Comparison of ENCODE assay signal across 20 cellular contexts in the genomic region with DNA sequence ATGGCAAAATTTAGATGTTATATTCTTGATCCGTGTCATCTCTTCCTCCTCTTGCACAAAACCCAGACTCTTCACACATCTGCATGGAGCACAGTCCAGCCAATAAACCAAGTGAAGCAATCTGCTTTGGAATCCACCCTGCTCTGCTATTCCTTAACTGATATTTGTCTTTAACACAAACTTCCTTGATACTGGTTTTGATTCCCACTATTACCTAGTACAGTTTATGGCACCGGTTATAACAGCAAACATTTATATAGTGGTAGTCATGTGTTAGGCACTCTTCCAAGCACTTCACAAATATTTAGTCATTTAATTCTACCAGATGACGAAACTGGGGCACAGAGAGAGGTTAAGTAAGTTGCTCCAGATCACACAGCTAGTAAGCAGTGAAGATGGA. TPM values are rescaled to one million over a fixed set of nuclear protein-coding genes. Genes with fewer than 3 reads are reported as not detected.
A peak's percentile ranks its signal among the peaks of the same experiment; 100 is the strongest.
DNase-seq lines count a peak whose midpoint lies in the region; ATAC-seq and TF ChIP-seq lines count a peak whose summit lies in the region.
"Had no signal": no experiment of that assay in that cellular context is flagged by ENCODE, and none has a peak within 500 bp of the region (broad histone marks: within the 10 kb centered on the region; RNA-seq: fewer than 3 reads in every experiment).

No MANE protein-coding gene starts in this region.

- H3K9ac ChIP-seq in IMR-90 (ENCODE audit: low read depth, low read length), result no peak overlapping the region

- no peak overlapping the region for H3K4ac ChIP-seq in IMR-90 (ENCODE audit: low read depth, low read length)

- H3K4me3 ChIP-seq in BJ (ENCODE audit: low read depth, low read length) (no peak overlapping the region), IMR-90 (ENCODE audit: insufficient read depth, low read depth, low read length) (no peak overlapping the region), mucosa of descending colon (no peak overlapping the region)
- H3K4me3 ChIP-seq: lung, thoracic aorta had no signal

- intact Hi-C loops in IMR-90 (cut with micrococcal nuclease), result no loop called here
- intact Hi-C loops in mucosa of descending colon (cut with DNase I, micrococcal nuclease), result loop anchor here in 1 of 2 donors (10.0 kb wide), 1 partner anchor 47 kb away; a partner anchor contains a TSS

- in situ Hi-C loops in IMR-90 (cut with MboI; ENCODE audit: low sequenced_read_pairs), result no loop called here

- BruUV-seq in IMR-90 (replicated peaks; lab: Mats Ljungman, UMichigan), result no TSS peak

- no peak overlapping the region for H2BK15ac ChIP-seq in IMR-90 (ENCODE audit: low read depth, low read length)

- no peak overlapping the region for H3K14ac ChIP-seq in IMR-90 (replicated peaks; ENCODE audit: low read depth, low read length)

- no peak overlapping the region for H2AK5ac ChIP-seq in IMR-90 (ENCODE audit: low read depth, low read length)

- H3K36me3 ChIP-seq in BJ (ENCODE audit: control insufficient read depth, insufficient read depth, low read length) (no peaks in the 10 kb centered on the region), IMR-90 (ENCODE audit: control insufficient read depth, insufficient read depth, low read length) (no peaks in the 10 kb centered on the region), mucosa of descending colon (ENCODE audit: low read depth) (no peaks in the 10 kb centered on the region)
- H3K36me3 ChIP-seq: thoracic aorta had no signal

- H3K27ac ChIP-seq in IMR-90 (ENCODE audit: insufficient read depth, low read length) (no peak overlapping the region), epithelial cell of prostate (peak overlapping the region; percentile 38)
- H3K27ac ChIP-seq: C4-2B, thoracic aorta had no signal

- dilution Hi-C loops in IMR-90 (cut with HindIII; ENCODE audit: low sequenced_read_pairs, unreplicated experiment), result no loop called here

- no peak for TF ChIP-seq CTCF in BJ (IDR thresholded peaks at IDR 0.05; ENCODE audit: insufficient read depth, low read depth, low read length)
- no peak for TF ChIP-seq CTCF in IMR-90 (conservative IDR thresholded peaks at IDR 0.05; ENCODE audit: low read depth, low read length)
- no peak for TF ChIP-seq CTCF in mucosa of descending colon (IDR thresholded peaks at IDR 0.05)

- peak; percentile 70 for DNase-seq in BJ (ENCODE audit: low read depth)
- peak; percentile 47 for DNase-seq in IMR-90
- DNase-seq in epithelial cell of prostate (ENCODE audit: low read depth, low spot score), result peak; percentile 57
- peak in 1 of 3 donors; percentile 56 for DNase-seq in mucosa of descending colon
- DNase-seq in activated naive CD4-positive, alpha-beta T cell treated with Interleukin-2 at 50 U/mL for 16 hours, result no peak
- no peak for DNase-seq in OCI-M2 (lab: John Stamatoyannopoulos, UW; ENCODE audit: unreplicated experiment)
- no peak for DNase-seq in retina
- DNase-seq: activated CD4-positive, CD25-positive, alpha-beta regulatory T cell; DMS 273 treated with DMSO at 0.1 percent for 48 hours; H9; Kasumi-1; naive B cell; NCI-H146; NCI-H446; posterior cingulate gyrus; SHP77 had no signal

- no peak overlapping the region for H3K4me2 ChIP-seq in IMR-90 (ENCODE audit: low read depth, low read length)

- no peak overlapping the region for H4K5ac ChIP-seq in IMR-90 (ENCODE audit: low read depth, low read length)

- H3K4me1 ChIP-seq in IMR-90 (ENCODE audit: control insufficient read depth, insufficient read depth, low read length) (no peaks in the 10 kb centered on the region), mucosa of descending colon (ENCODE audit: low read depth) (peaks cover 20% of the 10 kb centered on the region)

- no peak overlapping the region for H2AFZ ChIP-seq in IMR-90 (replicated peaks; ENCODE audit: low read length, poor library complexity)

- H4K91ac ChIP-seq in IMR-90 (ENCODE audit: insufficient read depth, low read depth, low read length), result no peak overlapping the region

- POLR2A ChIA-PET in BJ (lab: Charles Lee), result no interaction called here
- POLR2A ChIA-PET in IMR-90 (lab: Charles Lee; ENCODE audit: unreplicated experiment), result no interaction called here

- H2BK5ac ChIP-seq in IMR-90 (ENCODE audit: low read depth, low read length, poor library complexity, severe bottlenecking), result no peak overlapping the region

- H3K9me1 ChIP-seq in IMR-90 (ENCODE audit: insufficient read depth, low read length), result no peaks in the 10 kb centered on the region

- TF ChIP-seq POLR2A in IMR-90 (IDR thresholded peaks at IDR 0.05; ENCODE audit: low read depth, low read length), result no peak

- no peak overlapping the region for H3K18ac ChIP-seq in IMR-90 (ENCODE audit: low read depth, low read length)

- no peak overlapping the region for H2BK120ac ChIP-seq in IMR-90 (ENCODE audit: low read depth, low read length)

- CTCF ChIA-PET in BJ (lab: Yijun Ruan, JAX), result interaction anchor here (1.5 kb wide), 1 partner anchor 13 kb away, joined by 4 read pairs; no protein-coding TSS in a partner anchor
- CTCF ChIA-PET in IMR-90 (lab: Yijun Ruan, JAX), result no interaction called here

- no peaks in the 10 kb centered on the region for H4K20me1 ChIP-seq in IMR-90 (ENCODE audit: insufficient read depth, low read length)

- TF ChIP-seq RAD21 in IMR-90 (IDR thresholded peaks at IDR 0.05; ENCODE audit: low read length), result no peak

- no peak overlapping the region for H4K8ac ChIP-seq in IMR-90 (ENCODE audit: low read depth in 2 of 2, low read length in 2 of 2)

- no peak overlapping the region for H2BK20ac ChIP-seq in IMR-90 (ENCODE audit: low read depth, low read length)

- H2AK9ac ChIP-seq in IMR-90 (replicated peaks; ENCODE audit: low read depth, low read length, poor library complexity), result no peak overlapping the region

- WGBS in IMR-90 (ENCODE audit: extremely low coverage in 2 of 2, insufficient read length in 1 of 2), 2 experiments, result no CpG with 5 or more reads among the region's 3 CpGs

- peak; percentile 66 for ATAC-seq in IMR-90 (ENCODE audit: low read depth)
- ATAC-seq in mucosa of descending colon, result peak; percentile 99
- no peak for ATAC-seq in GM21381 (IDR thresholded peaks at IDR 0.05; ENCODE audit: unreplicated experiment)

- H3K56ac ChIP-seq in IMR-90 (ENCODE audit: extremely low read depth, insufficient read depth, low read length), result no peak overlapping the region

- H3K9me3 ChIP-seq in IMR-90 (ENCODE audit: control insufficient read depth, insufficient read depth, low read length) (peaks cover 3% of the 10 kb centered on the region), mucosa of descending colon (no peaks in the 10 kb centered on the region)
- H3K9me3 ChIP-seq: thoracic aorta had no signal

- H3K79me1 ChIP-seq in IMR-90 (ENCODE audit: low read depth in 1 of 2, low read length in 2 of 2), result no peaks in the 10 kb centered on the region

- H3K27me3 ChIP-seq in BJ (ENCODE audit: control insufficient read depth, insufficient read depth, low read length) (no peaks in the 10 kb centered on the region), IMR-90 (ENCODE audit: control insufficient read depth, insufficient read depth, low read length) (peaks cover 4% of the 10 kb centered on the region)

- H3K23ac ChIP-seq in IMR-90 (ENCODE audit: low read depth, low read length), result no peak overlapping the region

TF ChIP-seq in IMR-90, 13 proteins besides CTCF, POLR2A, EP300 and RAD21:
- TF ChIP-seq BHLHE40 (IDR thresholded peaks at IDR 0.05; ENCODE audit: low read depth, low read length) (no peak), RCOR1 (IDR thresholded peaks at IDR 0.05; ENCODE audit: insufficient replicate concordance, low read length) (no peak), FOS (IDR thresholded peaks at IDR 0.05; ENCODE audit: low read depth, low read length) (no peak), CEBPB (IDR thresholded peaks at IDR 0.05; ENCODE audit: low read depth, low read length) (no peak), CHD1 (IDR thresholded peaks at IDR 0.05; ENCODE audit: low read depth, low read length) (no peak), MXI1 (IDR thresholded peaks at IDR 0.05; ENCODE audit: borderline replicate concordance, low read depth, low read length) (no peak), MAFK (IDR thresholded peaks at IDR 0.05; ENCODE audit: low read depth, low read length) (no peak), SMC3 (IDR thresholded peaks at IDR 0.05; ENCODE audit: low read depth, low read length) (no peak), NFE2L2 (IDR thresholded peaks at IDR 0.05; ENCODE audit: low read depth, low read length) (no peak), MAZ (IDR thresholded peaks at IDR 0.05; ENCODE audit: borderline replicate concordance, low read depth, low read length) (no peak)

RNA-seq across cellular contexts. Expression of a gene that starts 12.5 kb away (rescaled TPM):
- polyA plus RNA-seq in BJ (2011; rRNA removed) (0.74 and 0.92 TPM in 2 replicates), IMR-90 (2012; rRNA removed) (0.34 and 0.36 TPM in 2 replicates)
- polyA minus RNA-seq in BJ (2011; rRNA and poly(A)+ RNA removed), result 0.57 and 2.1 TPM in 2 replicates
- total RNA-seq in IMR-90 (2012; rRNA removed) (0.72 and 1.1 TPM in 2 replicates), mucosa of descending colon (10 to 100 TPM; 19.9 to 37.6 (median 28.0) TPM)
- 0.15 and 0.21 TPM in 2 replicates for polyA plus RNA-seq in IMR-90 (2012; cell fraction: cytosol; rRNA removed)
- 0.18 and 0.36 TPM in 2 replicates for polyA plus RNA-seq in IMR-90 (2012; cell fraction: nucleus; rRNA removed; ENCODE audit: low replicate concordance)
- total RNA-seq: thoracic aorta had no signal

RNA-seq across cellular contexts. Expression of a gene that starts 47.9 kb away (rescaled TPM):
- 10.0 and 24.6 TPM in 2 replicates for polyA plus RNA-seq in BJ (2011; rRNA removed)
- polyA minus RNA-seq in BJ (2011; rRNA and poly(A)+ RNA removed), result 5.7 and 7.7 TPM in 2 replicates
- total RNA-seq in IMR-90 (2012; rRNA removed), result 6.3 and 23.3 TPM in 2 replicates
- polyA plus RNA-seq in IMR-90 (2012; rRNA removed), result 15.6 and 20.3 TPM in 2 replicates
- polyA plus RNA-seq in IMR-90 (2012; cell fraction: cytosol; rRNA removed), result 1.2 and 5.4 TPM in 2 replicates
- polyA plus RNA-seq in IMR-90 (2012; cell fraction: nucleus; rRNA removed; ENCODE audit: low replicate concordance), result 7.3 and 10.8 TPM in 2 replicates
- 10 to 100 TPM in 2 of 3 donors, 1 to 10 TPM in 1; 9.6 to 14.7 (median 13.7) TPM for total RNA-seq in mucosa of descending colon

Comparison
In these comparisons a context has a peak if more than half of its experiments do, and no peak if none do; other contexts are left out.
1. DNase-seq: peak in BJ (single experiment), IMR-90 (single experiment) and epithelial cell of prostate (single experiment); none in activated naive CD4-positive, alpha-beta T cell treated with Interleukin-2 at 50 U/mL for 16 hours (single experiment), OCI-M2 (single experiment) and retina (single experiment).